ENCODE assay signal across 11 cellular contexts in the genomic region with DNA sequence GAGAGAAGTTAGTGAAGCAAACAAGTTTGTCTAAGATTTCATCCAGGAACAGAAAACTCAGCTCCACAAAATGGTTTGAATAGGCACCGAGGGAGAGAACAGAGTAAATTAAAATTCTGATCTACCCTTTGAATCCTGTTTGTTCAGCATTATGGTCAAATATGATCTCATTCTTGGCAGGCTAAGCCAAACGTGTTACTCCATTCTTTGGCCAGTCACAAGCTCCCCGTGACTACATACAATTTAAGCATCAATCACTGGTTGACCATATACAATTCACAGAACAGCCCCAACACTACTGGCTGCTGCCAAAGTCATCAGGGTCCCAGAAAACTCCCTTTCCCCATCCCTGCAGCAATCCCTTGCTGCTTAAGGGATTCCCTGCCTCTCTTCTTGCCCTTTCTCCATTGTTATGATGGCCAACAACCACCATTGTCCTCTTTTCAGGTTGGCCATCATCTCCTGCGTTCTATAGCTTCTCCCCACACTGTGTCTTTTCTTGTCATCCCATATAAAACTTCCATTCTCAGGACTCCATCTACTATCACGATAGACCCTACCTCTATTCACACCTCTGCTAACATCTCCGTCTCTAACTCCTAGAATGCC. TPM values are rescaled to one million over a fixed set of nuclear protein-coding genes. Genes with fewer than 3 reads are reported as not detected.
DNase-seq lines count a peak whose midpoint lies in the region; ATAC-seq and TF ChIP-seq lines count a peak whose summit lies in the region.
"Had no signal": no experiment of that assay in that cellular context is flagged by ENCODE, and none has a peak within 500 bp of the region (broad histone marks: within the 10 kb centered on the region; RNA-seq: fewer than 3 reads in every experiment).

No MANE protein-coding gene starts in this region.

- H2AFZ ChIP-seq in smooth muscle cell (ENCODE audit: low read depth): no peak overlapping the region

- H3K27ac Mint-ChIP-seq in progenitor cell of endocrine pancreas: no peak overlapping the region

- DNase-seq in NCI-H2029 treated with DMSO at 0.1 percent for 48 hours (lab: John Stamatoyannopoulos, UW) (peak; percentile 53), cardiac fibroblast (ENCODE audit: low read depth in 2 of 2) (peak; percentile 59 to 80), kidney tubule cell (ENCODE audit: low spot score) (peak; percentile 7), smooth muscle cell (lab: John Stamatoyannopoulos, UW; ENCODE audit: unreplicated experiment) (no peak), progenitor cell of endocrine pancreas (ENCODE audit: low spot score, unreplicated experiment) (no peak), nucleus accumbens (lab: John Stamatoyannopoulos, UW) (no peak)
- DNase-seq: activated T-cell treated with anti-CD3 and anti-CD28 coated beads for 4 hours, brain microvascular endothelial cell, NCI-H226 had no signal

- H3K9me3 Mint-ChIP-seq in progenitor cell of endocrine pancreas (ENCODE audit: low read depth): no peaks in the 10 kb centered on the region

- no peak for TF ChIP-seq CTCF in cardiac fibroblast (IDR thresholded peaks at IDR 0.05; ENCODE audit: low read depth, low read length)
- no peak for TF ChIP-seq CTCF in smooth muscle cell (IDR thresholded peaks at IDR 0.05; ENCODE audit: borderline replicate concordance, insufficient read depth, poor library complexity, severe bottlenecking)
- TF ChIP-seq CTCF in progenitor cell of endocrine pancreas (IDR thresholded peaks at IDR 0.05; ENCODE audit: unreplicated experiment): no peak

- H3K9me3 ChIP-seq in smooth muscle cell (replicated peaks; ENCODE audit: low read depth): no peaks in the 10 kb centered on the region

- H3K4me3 ChIP-seq in cardiac fibroblast (replicated peaks in 1 of 2; ENCODE audit: low read depth in 2 of 2, low read length in 2 of 2): no peak overlapping the region
- no peak overlapping the region for H3K4me3 ChIP-seq in smooth muscle cell

- H3K27me3 Mint-ChIP-seq in progenitor cell of endocrine pancreas: no peaks in the 10 kb centered on the region

- no peaks in the 10 kb centered on the region for H3K36me3 ChIP-seq in smooth muscle cell (ENCODE audit: low read depth)
- H3K36me3 ChIP-seq: brain microvascular endothelial cell had no signal

- peaks cover 77% of the 10 kb centered on the region for H4K20me1 ChIP-seq in smooth muscle cell (ENCODE audit: low read depth)

- peaks cover 1% of the 10 kb centered on the region for H3K36me3 Mint-ChIP-seq in progenitor cell of endocrine pancreas (ENCODE audit: insufficient read depth)

- no peaks in the 10 kb centered on the region for H3F3A ChIP-seq in smooth muscle cell (ENCODE audit: low read depth)

- peaks cover 70% of the 10 kb centered on the region for H3K79me2 ChIP-seq in smooth muscle cell (ENCODE audit: low read depth)

- ATAC-seq in GM21360 (IDR thresholded peaks at IDR 0.05; ENCODE audit: unreplicated experiment): no peak

- no peak overlapping the region for H3K4me3 Mint-ChIP-seq in progenitor cell of endocrine pancreas (ENCODE audit: low read depth)

- WGBS in smooth muscle cell (ENCODE audit: low lambda C conversion rate): 76% methylated on average over 6 of the region's 6 CpGs

- H3K9ac ChIP-seq in smooth muscle cell (ENCODE audit: low read depth): peak overlapping the region; percentile 56
- H3K9ac ChIP-seq: KMS-11 had no signal

- H3K4me1 ChIP-seq in smooth muscle cell (ENCODE audit: low read depth): peaks cover 5% of the 10 kb centered on the region

- peak overlapping the region; percentile 39 for H3K4me2 ChIP-seq in smooth muscle cell
- H3K4me2 ChIP-seq: KMS-11 had no signal

- no peaks in the 10 kb centered on the region for H3K27me3 ChIP-seq in smooth muscle cell (ENCODE audit: low read depth)
- H3K27me3 ChIP-seq: brain microvascular endothelial cell had no signal

- peaks cover 21% of the 10 kb centered on the region for H3K4me1 Mint-ChIP-seq in progenitor cell of endocrine pancreas (ENCODE audit: low read depth)

- peak overlapping the region; percentile 78 for H3K27ac ChIP-seq in smooth muscle cell (ENCODE audit: low read depth)
- H3K27ac ChIP-seq: brain microvascular endothelial cell, KMS-11 had no signal

RNA-seq across cellular contexts. Expression of gene GOLIM4, which starts 46.3 kb away (rescaled TPM):
- 44.5 and 65.1 TPM in 2 replicates for total RNA-seq in smooth muscle cell
- 45.4 and 59.9 TPM in 2 replicates for polyA plus RNA-seq in smooth muscle cell
- 38.7 and 41.8 TPM in 2 replicates for total RNA-seq in progenitor cell of endocrine pancreas

Comparison
In these comparisons a context has a peak if more than half of its experiments do, and no peak if none do; other contexts are left out.
1. DNase-seq: peak in NCI-H2029 treated with DMSO at 0.1 percent for 48 hours (single experiment), cardiac fibroblast (2 of 2) and kidney tubule cell (single experiment); none in smooth muscle cell (single experiment), progenitor cell of endocrine pancreas (single experiment) and nucleus accumbens (0 of 56).